ENCODE assay signal across 37 cellular contexts in genomic region chr10:28988980-28989379, GRCh38.
"Had no signal": no experiment of that assay in that cellular context is flagged by ENCODE, and none has a peak within 500 bp of the region (broad histone marks: within the 10 kb centered on the region; RNA-seq: fewer than 3 reads in every experiment).

No MANE protein-coding gene starts in this region.

- H3K36me3 ChIP-seq: MG63 had no signal

- H3K4me3 ChIP-seq: MG63 had no signal

- DNase-seq: Karpas-422, Kasumi-1, MG63, MM.1S, MV-4-11, NCI-H1048, NCI-H1092, NCI-H1092 treated with DMSO at 0.1 percent for 48 hours, NCI-H1105, NCI-H1105 treated with DMSO at 0.1 percent for 48 hours, NCI-H1417, NCI-H1417 treated with DMSO at 0.1 percent for 48 hours, NCI-H1436, NCI-H1436 treated with DMSO at 0.1 percent for 48 hours, NCI-H146, NCI-H1694, NCI-H1694 treated with DMSO at 0.1 percent for 48 hours, NCI-H187, NCI-H187 treated with DMSO at 0.1 percent for 48 hours, NCI-H1930, NCI-H2029, NCI-H2029 treated with DMSO at 0.1 percent for 48 hours, NCI-H2081, NCI-H2081 treated with DMSO at 0.1 percent for 48 hours, NCI-H2107, NCI-H2171, NCI-H2171 treated with DMSO at 0.1 percent for 48 hours, NCI-H2227 treated with DMSO at 0.1 percent for 48 hours, NCI-H226, NCI-H345, NCI-H446, NCI-H446 treated with DMSO at 0.1 percent for 48 hours, NCI-H510A, NCI-H510A treated with DMSO at 0.1 percent for 48 hours, NCI-H524, NCI-H524 treated with DMSO at 0.1 percent for 48 hours, NCI-H526 had no signal

- H3K9me3 ChIP-seq: MG63 had no signal

- H3K27me3 ChIP-seq: MG63 had no signal
